ENCODE assay signal across 15 cellular contexts in genomic region chr7:30193333-30193943, GRCh38.
"Had no signal": no experiment of that assay in that cellular context is flagged by ENCODE, and none has a peak within 500 bp of the region (broad histone marks: within the 10 kb centered on the region; RNA-seq: fewer than 3 reads in every experiment).

No MANE protein-coding gene starts in this region.

- H3K36me3 ChIP-seq: pancreas, thoracic aorta had no signal

- H3K27ac ChIP-seq: esophagus squamous epithelium, pancreas, stomach, thoracic aorta had no signal

- DNase-seq: activated CD4-positive, alpha-beta T cell treated with anti-CD3 and anti-CD28 coated beads, Interleukin-2, amount 10 ng/mL, durations not matched to agents 7 days and 5 days; activated CD4-positive, CD25-positive, alpha-beta regulatory T cell; activated CD8-positive, alpha-beta memory T cell treated with anti-CD3 and anti-CD28 coated beads, Interleukin-2, amount 50 U/mL, for 48 hours; activated naive CD8-positive, alpha-beta T cell treated with anti-CD3 and anti-CD28 coated beads for 36 hours; amygdala; effector CD8-positive, alpha-beta T cell; esophagus squamous epithelium; hippocampal formation; mucosa of descending colon; naive thymus-derived CD4-positive, alpha-beta T cell; pancreas; stomach had no signal

- ATAC-seq: left lobe of liver; mucosa of descending colon; naive thymus-derived CD4-positive, alpha-beta T cell; pancreas; sciatic nerve had no signal

- H3K4me3 ChIP-seq: esophagus squamous epithelium, mucosa of descending colon, pancreas, stomach, thoracic aorta had no signal

- H3K4me1 ChIP-seq: esophagus squamous epithelium, pancreas, stomach had no signal

- H3K9me3 ChIP-seq: pancreas, thoracic aorta had no signal

- H3K27me3 ChIP-seq: esophagus squamous epithelium, pancreas, stomach had no signal
